Comparison of ENCODE assay signal across 29 cellular contexts in genomic region chr1:17404034-17404671, GRCh38. TPM values are rescaled to one million over a fixed set of nuclear protein-coding genes. Genes with fewer than 3 reads are reported as not detected.
"Had no signal": no experiment of that assay in that cellular context is flagged by ENCODE, and none has a peak within 500 bp of the region (broad histone marks: within the 10 kb centered on the region; RNA-seq: fewer than 3 reads in every experiment).

No MANE protein-coding gene starts in this region.

- H3K36me3 ChIP-seq: colonic mucosa, uterus had no signal

- FAIRE-seq: astrocyte, frontal cortex, TTC549 had no signal

- H3K4me2 ChIP-seq: hepatocyte had no signal

- H3K79me2 ChIP-seq: hepatocyte had no signal

- H3K27ac ChIP-seq: colonic mucosa, dorsolateral prefrontal cortex, esophagus muscularis mucosa, hepatocyte, right lobe of liver, skin epidermis, stomach, suprapubic skin, tibial nerve, uterus, WERI-Rb-1 had no signal

- H3K9me3 Mint-ChIP-seq: activated naive CD8-positive, alpha-beta T cell treated with anti-CD3 and anti-CD28 coated beads for 36 hours; activated T-helper 2 cell treated with anti-CD3 and anti-CD28 coated beads, Interferon-gamma antibody, Interleukin-2, Interleukin-4, amounts not matched to agents 10 μg/mL and 5 μg/mL and 100 μg/mL, durations not matched to agents 14 hours and 24 hours and 36 hours; effector memory CD8-positive, alpha-beta T cell; natural killer cell treated with Interleukin-12 subunit alpha and Interleukin-12 subunit beta and Interleukin-15 and Interleukin-18, amount 100 ng/mL, for 72 hours; stimulated activated effector memory CD8-positive, alpha-beta T cell treated with anti-CD3 and anti-CD28 coated beads, Interleukin-12 subunit alpha, Interleukin-12 subunit beta, amount 100 ng/mL, for 72 hours; T-helper 2 cell treated with Interferon-gamma antibody and Interleukin-4, amounts not matched to agents 5 μg/mL and 100 μg/mL, for 36 hours had no signal

- H3K27me3 ChIP-seq: colonic mucosa, dorsolateral prefrontal cortex, esophagus muscularis mucosa, hepatocyte, right lobe of liver, stomach, suprapubic skin, tibial nerve, uterus had no signal

- H3K4me3 Mint-ChIP-seq: activated naive CD8-positive, alpha-beta T cell treated with anti-CD3 and anti-CD28 coated beads for 36 hours; effector memory CD8-positive, alpha-beta T cell; natural killer cell treated with Interleukin-12 subunit alpha and Interleukin-12 subunit beta and Interleukin-15 and Interleukin-18, amount 100 ng/mL, for 72 hours; stimulated activated effector memory CD8-positive, alpha-beta T cell treated with anti-CD3 and anti-CD28 coated beads, Interleukin-12 subunit alpha, Interleukin-12 subunit beta, amount 100 ng/mL, for 72 hours; T-helper 2 cell treated with Interferon-gamma antibody and Interleukin-4, amounts not matched to agents 5 μg/mL and 100 μg/mL, for 36 hours had no signal

- H3K9me3 ChIP-seq: colonic mucosa, esophagus muscularis mucosa, right lobe of liver, stomach, suprapubic skin, tibial nerve, uterus had no signal

- DNase-seq: activated CD4-positive, alpha-beta T cell treated with anti-CD3 and anti-CD28 coated beads for 1 hour; activated CD4-positive, alpha-beta T cell treated with anti-CD3 and anti-CD28 coated beads, Interleukin-2, amount 50 U/mL, for 1 hour; activated naive CD4-positive, alpha-beta T cell; activated naive CD8-positive, alpha-beta T cell treated with anti-CD3 and anti-CD28 coated beads for 36 hours; activated T-cell treated with anti-CD3 and anti-CD28 coated beads, Interleukin-2, amount 50 U/mL, for 1 hour; colonic mucosa; dorsolateral prefrontal cortex; effector memory CD8-positive, alpha-beta T cell; glutamatergic neuron; kidney glomerular epithelial cell; left ventricle myocardium superior; nucleus accumbens; right lobe of liver; stimulated activated CD4-positive, alpha-beta T cell treated with anti-CD3 and anti-CD28 coated beads, Interleukin-1b, Interleukin-23, amount 100 ng/mL, for 48 hours; stomach; uterus; WERI-Rb-1 had no signal

- H3K4me1 Mint-ChIP-seq: activated naive CD8-positive, alpha-beta T cell treated with anti-CD3 and anti-CD28 coated beads for 36 hours had no signal

- H3K4me1 ChIP-seq: colonic mucosa, tibial nerve, uterus had no signal

- H3K27me3 Mint-ChIP-seq: activated naive CD8-positive, alpha-beta T cell treated with anti-CD3 and anti-CD28 coated beads for 36 hours; effector memory CD8-positive, alpha-beta T cell; natural killer cell treated with Interleukin-12 subunit alpha and Interleukin-12 subunit beta and Interleukin-15 and Interleukin-18, amount 100 ng/mL, for 72 hours had no signal

- H3K27ac Mint-ChIP-seq: activated T-helper 2 cell treated with anti-CD3 and anti-CD28 coated beads, Interferon-gamma antibody, Interleukin-2, Interleukin-4, amounts not matched to agents 10 μg/mL and 5 μg/mL and 100 μg/mL, durations not matched to agents 14 hours and 24 hours and 36 hours; natural killer cell treated with Interleukin-12 subunit alpha and Interleukin-12 subunit beta and Interleukin-15 and Interleukin-18, amount 100 ng/mL, for 72 hours; stimulated activated effector memory CD8-positive, alpha-beta T cell treated with anti-CD3 and anti-CD28 coated beads, Interleukin-12 subunit alpha, Interleukin-12 subunit beta, amount 100 ng/mL, for 72 hours; T-helper 2 cell treated with Interferon-gamma antibody and Interleukin-4, amounts not matched to agents 5 μg/mL and 100 μg/mL, for 36 hours had no signal

- ATAC-seq: effector memory CD8-positive, alpha-beta T cell; left ventricle myocardium superior; natural killer cell treated with Interleukin-12 subunit alpha and Interleukin-12 subunit beta and Interleukin-15 and Interleukin-18, amount 100 ng/mL, for 72 hours; right lobe of liver; stimulated activated effector memory CD8-positive, alpha-beta T cell treated with anti-CD3 and anti-CD28 coated beads, Interleukin-12 subunit alpha, Interleukin-12 subunit beta, amount 100 ng/mL, for 72 hours had no signal

- H3K4me3 ChIP-seq: colonic mucosa, dorsolateral prefrontal cortex, esophagus muscularis mucosa, hepatocyte, right lobe of liver, skin epidermis, stomach, suprapubic skin, tibial nerve, uterus had no signal

- H2AFZ ChIP-seq: hepatocyte had no signal

RNA-seq across cellular contexts. Expression of gene PADI6, which starts 32.2 kb away (rescaled TPM):
- total RNA-seq: activated naive CD8-positive, alpha-beta T cell treated with anti-CD3 and anti-CD28 coated beads for 36 hours; activated T-helper 2 cell treated with anti-CD3 and anti-CD28 coated beads, Interferon-gamma antibody, Interleukin-2, Interleukin-4, amounts not matched to agents 10 μg/mL and 5 μg/mL and 100 μg/mL, durations not matched to agents 14 hours and 24 hours and 36 hours; astrocyte; colonic mucosa; dorsolateral prefrontal cortex; esophagus muscularis mucosa; frontal cortex; hepatocyte; left ventricle myocardium superior; natural killer cell treated with Interleukin-12 subunit alpha and Interleukin-12 subunit beta and Interleukin-15 and Interleukin-18, amount 100 ng/mL, for 72 hours; right lobe of liver; stomach; suprapubic skin; tibial nerve had no signal
- polyA plus RNA-seq: hepatocyte, stomach had no signal
